In genomic region chr5:135569755-135570452, GRCh38 we compare ENCODE assay signal across 8 cellular contexts. TPM values are rescaled to one million over a fixed set of nuclear protein-coding genes. Genes with fewer than 3 reads are reported as not detected.
DNase-seq lines count a peak whose midpoint lies in the region; ATAC-seq and TF ChIP-seq lines count a peak whose summit lies in the region.

No MANE protein-coding gene starts in this region.

- H3K4me1 Mint-ChIP-seq in activated T-helper 17 cell treated with anti-CD3 and anti-CD28 coated beads, Interleukin-2, amount 50 U/mL, for 72 hours = no peaks in the 10 kb centered on the region

- H3K9me2 ChIP-seq in hepatocyte (replicated peaks; ENCODE audit: insufficient read depth) = no peaks in the 10 kb centered on the region

- 51% methylated on average over 10 of the region's 10 CpGs for WGBS in hepatocyte (ENCODE audit: low lambda C conversion rate, missing lambda C conversion rate)

- ATAC-seq in activated T-helper 17 cell treated with anti-CD3 and anti-CD28 coated beads, Interleukin-2, amount 50 U/mL, for 72 hours (replicated peaks) = no peak
- no peak for ATAC-seq in HG02981 (IDR thresholded peaks at IDR 0.05; ENCODE audit: unreplicated experiment)
- no peak for ATAC-seq in HG03175 (IDR thresholded peaks at IDR 0.05; ENCODE audit: unreplicated experiment)

- H3K27me3 ChIP-seq in hepatocyte = no peaks in the 10 kb centered on the region

- peak; percentile 58 for DNase-seq in Daoy (ENCODE audit: low read depth)
- DNase-seq in Kasumi-1 (lab: John Stamatoyannopoulos, UW) = peak; percentile 59 to 74
- peak; percentile 71 for DNase-seq in SW480 (ENCODE audit: low spot score)
- peak; percentile 72 for DNase-seq in hepatocyte (ENCODE audit: low spot score)
- DNase-seq in putamen (ENCODE audit: low spot score) = no peak

- H3K27ac Mint-ChIP-seq in activated T-helper 17 cell treated with anti-CD3 and anti-CD28 coated beads, Interleukin-2, amount 50 U/mL, for 72 hours = no peak overlapping the region

- no peaks in the 10 kb centered on the region for H3K9me3 ChIP-seq in hepatocyte (ENCODE audit: low read depth)

- H3K4me1 ChIP-seq in hepatocyte (ENCODE audit: insufficient read depth) = no peaks in the 10 kb centered on the region

- H3K36me3 Mint-ChIP-seq in activated T-helper 17 cell treated with anti-CD3 and anti-CD28 coated beads, Interleukin-2, amount 50 U/mL, for 72 hours (ENCODE audit: low read depth) = no peaks in the 10 kb centered on the region

- no peaks in the 10 kb centered on the region for H3K9me3 Mint-ChIP-seq in activated T-helper 17 cell treated with anti-CD3 and anti-CD28 coated beads, Interleukin-2, amount 50 U/mL, for 72 hours

- peaks cover 8% of the 10 kb centered on the region for H3K27me3 Mint-ChIP-seq in activated T-helper 17 cell treated with anti-CD3 and anti-CD28 coated beads, Interleukin-2, amount 50 U/mL, for 72 hours

- no peak overlapping the region for H2AFZ ChIP-seq in hepatocyte

- H3K79me2 ChIP-seq in hepatocyte = no peaks in the 10 kb centered on the region

- no peak overlapping the region for H3K4me3 Mint-ChIP-seq in activated T-helper 17 cell treated with anti-CD3 and anti-CD28 coated beads, Interleukin-2, amount 50 U/mL, for 72 hours

- no peaks in the 10 kb centered on the region for H3K36me3 ChIP-seq in hepatocyte (replicated peaks; ENCODE audit: insufficient read depth, low read depth)

- no peak overlapping the region for H3K4me3 ChIP-seq in hepatocyte

- H4K20me1 ChIP-seq in hepatocyte (ENCODE audit: insufficient read depth, poor library complexity, severe bottlenecking) = no peaks in the 10 kb centered on the region

- no peak overlapping the region for H3K4me2 ChIP-seq in hepatocyte

- TF ChIP-seq CTCF in hepatocyte (IDR thresholded peaks at IDR 0.05; ENCODE audit: poor library complexity) = peak; percentile 46

- H3K27ac ChIP-seq in hepatocyte = no peak overlapping the region

RNA-seq across cellular contexts. Expression of gene CXCL14, which starts 8.9 kb away (rescaled TPM):
- total RNA-seq in Daoy (2014; rRNA removed; shearing (Covaris generic)) = 0.29 TPM in 1 of 2 replicates, not detected in the other
- 52.5 and 56.1 TPM in 2 replicates for total RNA-seq in hepatocyte
- polyA plus RNA-seq in hepatocyte = 62.8 and 88.8 TPM in 2 replicates
- not detected for total RNA-seq in activated T-helper 17 cell treated with anti-CD3 and anti-CD28 coated beads, Interleukin-2, amount 50 U/mL, for 72 hours

RNA-seq across cellular contexts. Expression of gene NEUROG1, which starts 34.1 kb away (rescaled TPM):
- not detected in 2 replicates for total RNA-seq in Daoy (2014; rRNA removed; shearing (Covaris generic))
- not detected in 2 replicates for total RNA-seq in hepatocyte
- polyA plus RNA-seq in hepatocyte = not detected in 2 replicates
- total RNA-seq in activated T-helper 17 cell treated with anti-CD3 and anti-CD28 coated beads, Interleukin-2, amount 50 U/mL, for 72 hours = not detected

Comparison
In these comparisons a context has a peak if more than half of its experiments do, and no peak if none do; other contexts are left out.
1. RNA of gene CXCL14, which starts 8.9 kb away (total RNA-seq): 52.5 to 56.1 TPM in hepatocyte; 0.29 TPM in Daoy and not detected in activated T-helper 17 cell treated with anti-CD3 and anti-CD28 coated beads, Interleukin-2, amount 50 U/mL, for 72 hours; every median in the first group is over 10 times any median in the second.